1 cellular context compared by ENCODE assay signal in genomic region chr14:52885230-52885629, GRCh38.
TF ChIP-seq lines count a peak whose summit lies in the region.

No MANE protein-coding gene starts in this region.

TF ChIP-seq in WTC11, 78 proteins besides CTCF, POLR2A, EP300 and RAD21 (continued from another document):
- no peak for TF ChIP-seq PRDM15 (CRISPR knock-in tag; IDR thresholded peaks at IDR 0.05)
- no peak for TF ChIP-seq E2F4 (CRISPR knock-in tag; IDR thresholded peaks at IDR 0.05; ENCODE audit: borderline replicate concordance, low read depth)
- TF ChIP-seq SP1 (CRISPR knock-in tag; conservative IDR thresholded peaks at IDR 0.05): no peak
- no peak for TF ChIP-seq GRHL2 (CRISPR knock-in tag; IDR thresholded peaks at IDR 0.05; ENCODE audit: insufficient replicate concordance, severe bottlenecking)
- no peak for TF ChIP-seq ZSCAN18 (CRISPR knock-in tag; IDR thresholded peaks at IDR 0.05)
- no peak for TF ChIP-seq RORB (CRISPR knock-in tag; IDR thresholded peaks at IDR 0.05)
- TF ChIP-seq TCF7 (CRISPR knock-in tag; IDR thresholded peaks at IDR 0.05; ENCODE audit: low read depth): no peak
- TF ChIP-seq ZNF263 (CRISPR knock-in tag; IDR thresholded peaks at IDR 0.05; ENCODE audit: low read depth): no peak
TF ChIP-seq in WTC11: peak in this region for 0.
